13 cellular contexts compared by ENCODE assay signal in the genomic region with DNA sequence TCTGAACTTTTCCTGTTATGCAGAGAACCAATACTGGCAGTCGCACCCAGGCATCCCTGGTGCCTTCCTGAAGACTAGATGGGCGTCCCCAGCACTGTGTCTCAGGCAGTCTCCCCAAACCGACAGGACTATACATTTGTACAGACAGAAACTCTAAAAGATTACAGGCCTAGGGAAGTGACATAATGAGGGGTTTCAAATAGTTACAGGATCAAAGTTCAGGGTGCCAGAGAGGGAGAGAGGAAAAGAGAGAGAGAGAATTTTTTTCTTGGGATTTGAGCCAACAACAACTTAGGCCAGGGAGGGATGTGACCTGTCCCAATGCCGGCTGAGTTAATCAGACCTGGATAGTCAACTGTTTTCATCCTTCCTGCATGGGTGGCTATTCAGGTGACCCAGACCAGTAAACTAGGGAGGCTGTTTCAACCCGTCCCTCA.
"Had no signal": no experiment of that assay in that cellular context is flagged by ENCODE, and none has a peak within 500 bp of the region (broad histone marks: within the 10 kb centered on the region; RNA-seq: fewer than 3 reads in every experiment).

No MANE protein-coding gene starts in this region.

- H3K4me1 ChIP-seq: esophagus squamous epithelium had no signal

- H3K36me3 Mint-ChIP-seq: activated naive CD4-positive, alpha-beta T cell treated with anti-CD3 and anti-CD28 coated beads, Interleukin-2, amount 50 U/mL, for 24 hours; mesothelial cell of epicardium; stimulated activated effector memory CD8-positive, alpha-beta T cell treated with anti-CD3 and anti-CD28 coated beads, Interleukin-12 subunit alpha, Interleukin-12 subunit beta, amount 100 ng/mL, for 72 hours had no signal

- H3K4me3 Mint-ChIP-seq: activated B cell treated with CpG ODN at 0.5 μM for 24 hours; activated CD8-positive, alpha-beta T cell treated with anti-CD3 and anti-CD28 coated beads for 36 hours; activated naive CD4-positive, alpha-beta T cell treated with anti-CD3 and anti-CD28 coated beads, Interleukin-2, amount 50 U/mL, for 24 hours; activated T-cell treated with anti-CD3 and anti-CD28 coated beads, Interleukin-2, amount 50 U/mL, for 4 hours; mesothelial cell of epicardium; stimulated activated effector memory CD8-positive, alpha-beta T cell treated with anti-CD3 and anti-CD28 coated beads, Interleukin-12 subunit alpha, Interleukin-12 subunit beta, amount 100 ng/mL, for 72 hours had no signal

- H3K4me1 Mint-ChIP-seq: activated B cell treated with CpG ODN at 0.5 μM for 24 hours; activated naive CD4-positive, alpha-beta T cell treated with anti-CD3 and anti-CD28 coated beads, Interleukin-2, amount 50 U/mL, for 24 hours; stimulated activated effector memory CD8-positive, alpha-beta T cell treated with anti-CD3 and anti-CD28 coated beads, Interleukin-12 subunit alpha, Interleukin-12 subunit beta, amount 100 ng/mL, for 72 hours had no signal

- H3K4me3 ChIP-seq: cardiac muscle cell, esophagus squamous epithelium, lower lobe of right lung had no signal

- H3K9me3 ChIP-seq: esophagus squamous epithelium, lower lobe of right lung had no signal

- DNase-seq: activated B cell treated with CpG ODN at 0.5 μM for 24 hours; activated CD4-positive, alpha-beta T cell treated with anti-CD3 and anti-CD28 coated beads for 48 hours; activated CD8-positive, alpha-beta T cell treated with anti-CD3 and anti-CD28 coated beads for 36 hours; activated effector memory CD4-positive, alpha-beta T cell treated with Interleukin-2 at 50 U/mL for 16 hours; activated T-cell treated with anti-CD3 and anti-CD28 coated beads, Interleukin-2, amount 50 U/mL, for 4 hours; esophagus squamous epithelium; kidney glomerular epithelial cell; lower lobe of right lung; stimulated activated CD4-positive, alpha-beta T cell treated with anti-CD3 and anti-CD28 coated beads, Interleukin-2, amount 100 ng/mL, for 24 hours had no signal

- ATAC-seq: activated CD8-positive, alpha-beta T cell treated with anti-CD3 and anti-CD28 coated beads for 36 hours; activated T-cell treated with anti-CD3 and anti-CD28 coated beads, Interleukin-2, amount 50 U/mL, for 4 hours; lower lobe of right lung; stimulated activated effector memory CD8-positive, alpha-beta T cell treated with anti-CD3 and anti-CD28 coated beads, Interleukin-12 subunit alpha, Interleukin-12 subunit beta, amount 100 ng/mL, for 72 hours had no signal

- H3K36me3 ChIP-seq: cardiac muscle cell, esophagus squamous epithelium, lower lobe of right lung had no signal

- H3K27ac Mint-ChIP-seq: activated B cell treated with CpG ODN at 0.5 μM for 24 hours; activated CD8-positive, alpha-beta T cell treated with anti-CD3 and anti-CD28 coated beads for 36 hours; activated naive CD4-positive, alpha-beta T cell treated with anti-CD3 and anti-CD28 coated beads, Interleukin-2, amount 50 U/mL, for 24 hours; mesothelial cell of epicardium; stimulated activated effector memory CD8-positive, alpha-beta T cell treated with anti-CD3 and anti-CD28 coated beads, Interleukin-12 subunit alpha, Interleukin-12 subunit beta, amount 100 ng/mL, for 72 hours had no signal

- H3K9me3 Mint-ChIP-seq: activated B cell treated with CpG ODN at 0.5 μM for 24 hours; activated CD8-positive, alpha-beta T cell treated with anti-CD3 and anti-CD28 coated beads for 36 hours; activated naive CD4-positive, alpha-beta T cell treated with anti-CD3 and anti-CD28 coated beads, Interleukin-2, amount 50 U/mL, for 24 hours; activated T-cell treated with anti-CD3 and anti-CD28 coated beads, Interleukin-2, amount 50 U/mL, for 4 hours; mesothelial cell of epicardium; stimulated activated effector memory CD8-positive, alpha-beta T cell treated with anti-CD3 and anti-CD28 coated beads, Interleukin-12 subunit alpha, Interleukin-12 subunit beta, amount 100 ng/mL, for 72 hours had no signal

- H3K27ac ChIP-seq: cardiac muscle cell, esophagus squamous epithelium, lower lobe of right lung had no signal

- H3K27me3 ChIP-seq: cardiac muscle cell, esophagus squamous epithelium had no signal
